23 cellular contexts compared by ENCODE assay signal in the genomic region with DNA sequence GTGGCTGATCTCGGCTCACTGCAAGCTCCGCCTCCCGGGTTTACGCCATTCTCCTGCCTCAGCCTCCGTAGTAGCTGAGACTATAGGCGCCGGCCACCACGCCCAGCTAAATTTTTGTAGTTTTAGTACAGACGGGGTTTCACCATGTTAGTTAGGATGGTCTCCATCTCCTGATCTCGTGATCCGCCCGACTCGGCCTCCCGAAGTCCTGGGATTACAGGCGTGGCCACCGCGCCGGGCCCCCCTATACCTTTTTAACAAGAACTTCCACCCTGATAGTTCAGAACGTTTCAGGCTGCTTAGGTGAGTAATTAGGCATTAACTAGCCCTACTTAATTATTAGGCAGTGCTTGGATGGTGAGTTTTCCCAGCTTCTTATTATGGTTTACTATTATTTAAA.
"Had no signal": no experiment of that assay in that cellular context is flagged by ENCODE, and none has a peak within 500 bp of the region (broad histone marks: within the 10 kb centered on the region; RNA-seq: fewer than 3 reads in every experiment).

No MANE protein-coding gene starts in this region.

- H3K4me1 ChIP-seq: colonic mucosa, esophagus squamous epithelium, gastrocnemius medialis, heart right ventricle, left lung, lower lobe of right lung had no signal

- H3K27ac ChIP-seq: colonic mucosa, epithelial cell of prostate, esophagus squamous epithelium, gastrocnemius medialis, heart right ventricle, left lung, lower lobe of right lung had no signal

- DNase-seq: colonic mucosa; cortex of kidney; effector CD8-positive, alpha-beta T cell; effector memory CD8-positive, alpha-beta T cell; endodermal cell; erythroblast; esophagus squamous epithelium; foreskin fibroblast; foreskin melanocyte; gastrocnemius medialis; glutamatergic neuron; head of caudate nucleus; heart right ventricle; hippocampal formation; left cardiac atrium; left ventricle myocardium superior; lower lobe of right lung; mesenchymal stem cell; mucosa of descending colon; naive B cell had no signal

- H3K27me3 ChIP-seq: colonic mucosa, esophagus squamous epithelium, gastrocnemius medialis, heart right ventricle, left lung had no signal

- H3K36me3 ChIP-seq: colonic mucosa, esophagus squamous epithelium, gastrocnemius medialis, heart right ventricle, left lung, lower lobe of right lung had no signal

- H3K4me3 ChIP-seq: colonic mucosa, esophagus squamous epithelium, gastrocnemius medialis, heart right ventricle, left lung, lower lobe of right lung, mucosa of descending colon had no signal

- H3K9me3 ChIP-seq: colonic mucosa, esophagus squamous epithelium, gastrocnemius medialis, heart right ventricle, left lung, lower lobe of right lung, mucosa of descending colon had no signal

- ATAC-seq: effector memory CD8-positive, alpha-beta T cell; esophagus mucosa; gastrocnemius medialis; heart right ventricle; left cardiac atrium; left lung; left ventricle myocardium superior; lower lobe of right lung; mucosa of descending colon had no signal
